In the genomic region with DNA sequence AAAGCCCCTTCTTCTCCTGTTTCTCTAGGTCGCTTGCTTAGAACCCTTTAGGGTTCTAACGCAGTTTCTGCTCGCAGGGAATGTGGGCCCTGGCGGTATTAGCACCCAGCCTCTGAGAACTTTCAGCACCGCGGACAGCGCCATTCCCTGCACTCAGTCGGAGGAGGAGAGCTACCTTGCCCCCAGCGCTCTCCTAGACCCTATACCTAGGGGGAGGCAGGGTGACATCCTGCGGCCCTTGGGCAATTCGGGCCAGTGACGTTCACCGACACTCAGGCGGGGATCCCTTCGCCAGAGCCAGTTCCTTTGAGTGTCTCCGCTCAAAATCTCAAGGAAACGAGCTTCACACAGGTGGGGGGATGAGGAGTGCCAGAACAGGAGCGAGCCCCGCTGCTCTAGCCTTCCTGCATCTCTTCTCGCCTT, we compare ENCODE assay signal across 8 cellular contexts. TPM values are rescaled to one million over a fixed set of nuclear protein-coding genes. Genes with fewer than 3 reads are reported as not detected.
A peak's percentile ranks its signal among the peaks of the same experiment; 100 is the strongest.
DNase-seq lines count a peak whose midpoint lies in the region; ATAC-seq and TF ChIP-seq lines count a peak whose summit lies in the region.

No MANE protein-coding gene starts in this region.

- H3K27ac ChIP-seq in HUES48 (ENCODE audit: low read depth, low read length) (no peak overlapping the region), WERI-Rb-1 (no peak overlapping the region)

- H3K4me3 ChIP-seq in HUES48 (ENCODE audit: low read depth, low read length) (peak overlapping the region; percentile 70), WERI-Rb-1 (ENCODE audit: low read depth, low read length) (peak overlapping the region; percentile 75)

- TF ChIP-seq CTCF in Calu3 (IDR thresholded peaks at IDR 0.05; ENCODE audit: unreplicated experiment) (no peak), WERI-Rb-1 (IDR thresholded peaks at IDR 0.05; ENCODE audit: low read depth, low read length) (no peak)

- peak; percentile 93 for ATAC-seq in left lobe of liver
- ATAC-seq in stimulated activated memory B cell treated with anti-CD40 and anti-IgM and Interleukin-4, amounts not matched to agents 10 μg/mL and 1 μg/mL and 100 μg/mL, for 72 hours, result no peak

- peaks cover 64% of the 10 kb centered on the region for H3K27me3 Mint-ChIP-seq in Calu3 (ENCODE audit: unreplicated experiment)
- peaks cover 61% of the 10 kb centered on the region for H3K27me3 Mint-ChIP-seq in stimulated activated memory B cell treated with anti-CD40 and anti-IgM and Interleukin-4, amounts not matched to agents 10 μg/mL and 1 μg/mL and 100 μg/mL, for 72 hours

- no peak overlapping the region for H3K4me3 Mint-ChIP-seq in Calu3 (ENCODE audit: low read depth, unreplicated experiment)
- no peak overlapping the region for H3K4me3 Mint-ChIP-seq in stimulated activated memory B cell treated with anti-CD40 and anti-IgM and Interleukin-4, amounts not matched to agents 10 μg/mL and 1 μg/mL and 100 μg/mL, for 72 hours

- H3K27me3 ChIP-seq in HUES48 (ENCODE audit: control insufficient read depth, insufficient read depth, low read length) (peaks cover 40% of the 10 kb centered on the region), WERI-Rb-1 (ENCODE audit: insufficient read depth, low read depth, severe bottlenecking) (peaks cover 4% of the 10 kb centered on the region)

- no peaks in the 10 kb centered on the region for H3K36me3 ChIP-seq in HUES48 (ENCODE audit: control insufficient read depth, insufficient read depth, low read length)
- H3K36me3 ChIP-seq in WERI-Rb-1, result no peaks in the 10 kb centered on the region

- no peak overlapping the region for H3K27ac Mint-ChIP-seq in Calu3 (ENCODE audit: unreplicated experiment)
- no peak overlapping the region for H3K27ac Mint-ChIP-seq in stimulated activated memory B cell treated with anti-CD40 and anti-IgM and Interleukin-4, amounts not matched to agents 10 μg/mL and 1 μg/mL and 100 μg/mL, for 72 hours

- no peaks in the 10 kb centered on the region for H3K36me3 Mint-ChIP-seq in Calu3 (ENCODE audit: insufficient read depth, unreplicated experiment)
- no peaks in the 10 kb centered on the region for H3K36me3 Mint-ChIP-seq in stimulated activated memory B cell treated with anti-CD40 and anti-IgM and Interleukin-4, amounts not matched to agents 10 μg/mL and 1 μg/mL and 100 μg/mL, for 72 hours

- peaks cover 5% of the 10 kb centered on the region; the same call in 1 of the 2 replicates for H3K4me1 ChIP-seq in HUES48 (ENCODE audit: control insufficient read depth, insufficient read depth, low read length)

- H3K9me3 ChIP-seq in HUES48 (ENCODE audit: control insufficient read depth, insufficient read depth, low read length) (no peaks in the 10 kb centered on the region), WERI-Rb-1 (ENCODE audit: severe bottlenecking) (no peaks in the 10 kb centered on the region)

- BruUV-seq in Calu3 (replicated peaks; lab: Mats Ljungman, UMichigan), result no TSS peak

- intact Hi-C loops in Calu3 (cut with micrococcal nuclease; ENCODE audit: unreplicated experiment), result no loop called here

- CTCF ChIA-PET in Calu3 (lab: Charles Lee), result interaction anchor here (1.9 to 2.0 kb wide), 2 partner anchors 13 to 227 kb away, joined by 4 to 5 read pairs; no protein-coding TSS in a partner anchor

- no peak overlapping the region for H3K9ac ChIP-seq in HUES48 (ENCODE audit: low read depth, low read length)

- no peaks in the 10 kb centered on the region for H3K9me3 Mint-ChIP-seq in Calu3 (ENCODE audit: low read depth, unreplicated experiment)
- H3K9me3 Mint-ChIP-seq in stimulated activated memory B cell treated with anti-CD40 and anti-IgM and Interleukin-4, amounts not matched to agents 10 μg/mL and 1 μg/mL and 100 μg/mL, for 72 hours, result peaks cover 3% of the 10 kb centered on the region

- DNase-seq in Calu3, result peak; percentile 68
- DNase-seq in WERI-Rb-1, result peak; percentile 11
- peak; percentile 38 for DNase-seq in dedifferentiated amniotic fluid mesenchymal stem cell (ENCODE audit: extremely low spot score)
- peak; percentile 54 for DNase-seq in left lobe of liver (ENCODE audit: low spot score)
- DNase-seq in stimulated activated CD8-positive, alpha-beta memory T cell treated with anti-CD3 and anti-CD28 coated beads, Interleukin-2, amount 100 ng/mL, for 48 hours (ENCODE audit: low read depth in 2 of 2), result peak; percentile 27 to 43
- DNase-seq in NCI-H2107 (lab: John Stamatoyannopoulos, UW), result no peak

- no peaks in the 10 kb centered on the region for H3K4me1 Mint-ChIP-seq in Calu3 (ENCODE audit: low read depth, unreplicated experiment)
- H3K4me1 Mint-ChIP-seq in stimulated activated memory B cell treated with anti-CD40 and anti-IgM and Interleukin-4, amounts not matched to agents 10 μg/mL and 1 μg/mL and 100 μg/mL, for 72 hours, result no peaks in the 10 kb centered on the region

RNA-seq across cellular contexts. Expression of a gene that starts 1.3 kb away (rescaled TPM):
- not detected in 2 replicates for total RNA-seq in Calu3 (2022)
- total RNA-seq in left lobe of liver, result 0.10 TPM
